In genomic region chr3:8494332-8494731, GRCh38 we compare ENCODE assay signal across 1 cellular context.
TF ChIP-seq lines count a peak whose summit lies in the region.

No MANE protein-coding gene starts in this region.

TF ChIP-seq in IMR-90, 13 proteins besides CTCF, POLR2A, EP300 and RAD21 (continued from another document):
- TF ChIP-seq, protein P1, sequence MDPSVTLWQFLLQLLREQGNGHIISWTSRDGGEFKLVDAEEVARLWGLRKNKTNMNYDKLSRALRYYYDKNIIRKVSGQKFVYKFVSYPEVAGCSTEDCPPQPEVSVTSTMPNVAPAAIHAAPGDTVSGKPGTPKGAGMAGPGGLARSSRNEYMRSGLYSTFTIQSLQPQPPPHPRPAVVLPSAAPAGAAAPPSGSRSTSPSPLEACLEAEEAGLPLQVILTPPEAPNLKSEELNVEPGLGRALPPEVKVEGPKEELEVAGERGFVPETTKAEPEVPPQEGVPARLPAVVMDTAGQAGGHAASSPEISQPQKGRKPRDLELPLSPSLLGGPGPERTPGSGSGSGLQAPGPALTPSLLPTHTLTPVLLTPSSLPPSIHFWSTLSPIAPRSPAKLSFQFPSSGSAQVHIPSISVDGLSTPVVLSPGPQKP (IDR thresholded peaks at IDR 0.05; ENCODE audit: borderline replicate concordance, low read depth, low read length): no peak
- TF ChIP-seq CHD1 (IDR thresholded peaks at IDR 0.05; ENCODE audit: low read depth, low read length): no peak
TF ChIP-seq in IMR-90: peak in this region for 0.
